24 cellular contexts compared by ENCODE assay signal in the genomic region with DNA sequence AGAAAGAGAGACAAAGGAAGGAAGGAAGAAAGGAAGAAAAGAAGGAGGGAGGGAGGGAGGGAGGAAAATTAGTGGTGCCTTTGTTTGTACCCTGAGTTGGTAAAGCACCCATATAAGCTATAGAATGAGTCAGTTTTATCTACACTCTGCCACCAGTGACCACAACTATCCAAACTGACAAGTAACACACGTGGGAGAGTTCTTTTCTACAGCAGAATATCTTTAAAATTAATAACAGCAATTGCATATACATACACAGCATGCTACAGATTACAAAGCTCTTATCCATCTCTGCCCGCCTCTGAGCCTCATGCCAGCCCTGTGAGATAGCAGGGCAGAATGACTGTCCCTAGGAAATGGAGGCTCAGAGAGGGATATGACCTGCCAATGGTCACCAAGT. TPM values are rescaled to one million over a fixed set of nuclear protein-coding genes. Genes with fewer than 3 reads are reported as not detected.
"Had no signal": no experiment of that assay in that cellular context is flagged by ENCODE, and none has a peak within 500 bp of the region (broad histone marks: within the 10 kb centered on the region; RNA-seq: fewer than 3 reads in every experiment).

No MANE protein-coding gene starts in this region.

- H3K9me3 ChIP-seq: adrenal gland, gastrocnemius medialis, sigmoid colon, testis, upper lobe of right lung had no signal

- H3K4me1 ChIP-seq: adrenal gland, gastrocnemius medialis, parathyroid adenoma, sigmoid colon, upper lobe of right lung had no signal

- H3K27ac ChIP-seq: adrenal gland, gastrocnemius medialis, parathyroid adenoma, sigmoid colon, testis, upper lobe of right lung had no signal

- ATAC-seq: esophagus mucosa; gastrocnemius medialis; left ventricle myocardium superior; naive thymus-derived CD8-positive, alpha-beta T cell; stimulated activated memory B cell treated with anti-CD40 and anti-IgM and Interleukin-4, amounts not matched to agents 10 μg/mL and 1 μg/mL and 100 μg/mL, for 72 hours; upper lobe of right lung had no signal

- DNase-seq: activated CD4-positive, alpha-beta T cell treated with anti-CD3 and anti-CD28 coated beads, Interleukin-2, amount 10 ng/mL, durations not matched to agents 7 days and 5 days; activated CD8-positive, alpha-beta memory T cell treated with anti-CD3 and anti-CD28 coated beads, Interleukin-2, amount 50 U/mL, for 4 hours; activated effector memory CD4-positive, alpha-beta T cell treated with Interleukin-2 at 50 U/mL for 16 hours; activated naive CD4-positive, alpha-beta T cell treated with anti-CD3 and anti-CD28 coated beads, Interleukin-2, amount 10 ng/mL, durations not matched to agents 7 days and 5 days; activated T-cell treated with anti-CD3 and anti-CD28 coated beads, Interleukin-2, amount 50 U/mL, for 48 hours; adrenal gland; cerebellar nuclear complex; cortex of kidney; effector CD4-positive, alpha-beta T cell; gastrocnemius medialis; head of caudate nucleus; immature natural killer cell; left ventricle myocardium superior; mesendoderm; naive thymus-derived CD8-positive, alpha-beta T cell; sigmoid colon; stimulated activated CD4-positive, alpha-beta T cell treated with anti-CD3 and anti-CD28 coated beads, Interleukin-4, amount 100 ng/mL, for 4 hours; testis; upper lobe of right lung had no signal

- H3K4me3 ChIP-seq: adrenal gland, gastrocnemius medialis, sigmoid colon, testis, upper lobe of right lung had no signal

- H2AFZ ChIP-seq: parathyroid adenoma had no signal

- H3K9ac ChIP-seq: parathyroid adenoma had no signal

- H3K36me3 ChIP-seq: adrenal gland, gastrocnemius medialis, sigmoid colon, upper lobe of right lung had no signal

- H3K27me3 ChIP-seq: adrenal gland, gastrocnemius medialis, sigmoid colon, testis, upper lobe of right lung had no signal

RNA-seq across cellular contexts. Expression of a gene that starts 20.3 kb away (rescaled TPM):
- total RNA-seq: activated CD4-positive, alpha-beta T cell treated with anti-CD3 and anti-CD28 coated beads, Interleukin-2, amount 10 ng/mL, durations not matched to agents 7 days and 5 days; bronchial epithelial cell; esophagus mucosa; gastrocnemius medialis; left ventricle myocardium superior; sigmoid colon; T-helper 2 cell treated with Interferon-gamma antibody and Interleukin-4, amounts not matched to agents 100 ng/mL and 5 ng/mL, for 36 hours had no signal
- polyA plus RNA-seq: immature natural killer cell; naive thymus-derived CD8-positive, alpha-beta T cell had no signal
